18 cellular contexts compared by ENCODE assay signal in the genomic region with DNA sequence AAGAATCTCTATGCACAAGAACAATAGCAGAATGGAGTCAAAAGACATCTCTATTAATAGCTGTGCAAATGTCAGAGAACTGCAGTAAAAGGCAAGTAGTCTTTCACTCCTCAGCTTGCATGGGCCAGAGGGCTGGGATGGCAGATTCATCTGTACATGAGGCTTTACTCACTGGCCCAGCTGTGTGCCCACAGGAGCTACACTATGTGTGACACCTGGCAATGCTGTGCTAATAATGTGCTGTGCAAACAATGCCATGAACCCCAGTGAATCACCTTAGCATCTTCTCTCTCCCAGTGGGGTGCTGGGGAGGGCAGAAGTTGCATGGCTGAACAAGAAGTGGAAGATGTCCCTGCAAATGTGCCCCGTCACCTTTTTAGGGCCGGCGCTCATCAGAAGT.
A peak's percentile ranks its signal among the peaks of the same experiment; 100 is the strongest.
DNase-seq lines count a peak whose midpoint lies in the region; ATAC-seq and TF ChIP-seq lines count a peak whose summit lies in the region.
"Had no signal": no experiment of that assay in that cellular context is flagged by ENCODE, and none has a peak within 500 bp of the region (broad histone marks: within the 10 kb centered on the region; RNA-seq: fewer than 3 reads in every experiment).

No MANE protein-coding gene starts in this region.

- peak; percentile 59 for ATAC-seq in foreskin keratinocyte
- no peak for ATAC-seq in HG02840 (IDR thresholded peaks at IDR 0.05; ENCODE audit: low FRiP score, unreplicated experiment)
- ATAC-seq: HCT116, Right ventricle myocardium inferior had no signal

- no peak overlapping the region for H3K9ac ChIP-seq in Karpas-422 (ENCODE audit: low read length)

- intact Hi-C loops in sigmoid colon (cut with DNase I) = no loop called here

- no peaks in the 10 kb centered on the region for H3K79me2 ChIP-seq in Karpas-422 (ENCODE audit: low read length)

- no peak for TF ChIP-seq EP300 in sigmoid colon (IDR thresholded peaks at IDR 0.05)

- DNase-seq in NCI-H748 (lab: John Stamatoyannopoulos, UW; ENCODE audit: unreplicated experiment) (peak; percentile 84), NCI-H748 treated with DMSO at 0.1 percent for 48 hours (lab: John Stamatoyannopoulos, UW) (no peak), Karpas-422 (no peak), foreskin keratinocyte (no peak), sigmoid colon (no peak), NCI-H526 treated with DMSO at 0.1 percent for 48 hours (lab: John Stamatoyannopoulos, UW) (no peak), KG1 (lab: John Stamatoyannopoulos, UW) (no peak)
- DNase-seq: BE2C; CD4-positive, CD25-positive, alpha-beta regulatory T cell; MM.1S; NCI-H1048; NCI-H1436 treated with DMSO at 0.1 percent for 48 hours; NCI-H2029 treated with DMSO at 0.1 percent for 48 hours; NCI-H2171 treated with DMSO at 0.1 percent for 48 hours; NCI-H524 treated with DMSO at 0.1 percent for 48 hours had no signal

- H3K27me3 ChIP-seq in Karpas-422 (ENCODE audit: low read length) = no peaks in the 10 kb centered on the region
- no peaks in the 10 kb centered on the region for H3K27me3 ChIP-seq in foreskin keratinocyte
- H3K27me3 ChIP-seq in sigmoid colon = no peaks in the 10 kb centered on the region
- H3K27me3 ChIP-seq: BE2C had no signal

- H3K9me2 ChIP-seq in Karpas-422 (replicated peaks; ENCODE audit: insufficient read depth, low read length) = no peaks in the 10 kb centered on the region

- no peaks in the 10 kb centered on the region for H3K9me3 ChIP-seq in Karpas-422 (ENCODE audit: low read length)
- H3K9me3 ChIP-seq in sigmoid colon = no peaks in the 10 kb centered on the region
- H3K9me3 ChIP-seq: BE2C had no signal

- no peak overlapping the region for H3K4me2 ChIP-seq in Karpas-422 (ENCODE audit: low read depth, low read length, poor library complexity, severe bottlenecking)

- no peak overlapping the region for H2AFZ ChIP-seq in Karpas-422 (ENCODE audit: low read length)

- H3K36me3 ChIP-seq in Karpas-422 (ENCODE audit: insufficient read depth, low read length) = no peaks in the 10 kb centered on the region
- H3K36me3 ChIP-seq in sigmoid colon = no peaks in the 10 kb centered on the region
- H3K36me3 ChIP-seq: BE2C had no signal

- no peak overlapping the region for H3K4me3 ChIP-seq in Karpas-422 (ENCODE audit: low read length)
- no peak overlapping the region for H3K4me3 ChIP-seq in sigmoid colon

- H4K20me1 ChIP-seq in Karpas-422 (ENCODE audit: insufficient read depth, low read depth, low read length) = no peaks in the 10 kb centered on the region

- TF ChIP-seq CTCF in foreskin keratinocyte (conservative IDR thresholded peaks at IDR 0.05) = no peak
- no peak for TF ChIP-seq CTCF in sigmoid colon (IDR thresholded peaks at IDR 0.05)

- H3K27ac ChIP-seq in Karpas-422 (ENCODE audit: low read length) = 0 out of 2 replicates have a peak overlapping the region, but pooled peaks have one; percentile 2
- H3K27ac ChIP-seq in foreskin keratinocyte = no peak overlapping the region
- H3K27ac ChIP-seq in sigmoid colon = peak overlapping the region in 3 of 4 donors; percentile 76 to 77 (median 76)

- WGBS in sigmoid colon, 2 donors = 97 to 99% methylated on average over 3 of the region's 3 CpGs

- H3K4me1 ChIP-seq in Karpas-422 (ENCODE audit: low read length) (peaks cover 11% of the 10 kb centered on the region), foreskin keratinocyte (peaks cover 13% of the 10 kb centered on the region), sigmoid colon (peaks cover 0 to 51% (median 36%) of the 10 kb centered on the region in 4 donors)
- H3K4me1 ChIP-seq: BE2C had no signal

- TF ChIP-seq POLR2A in sigmoid colon (IDR thresholded peaks at IDR 0.05) = no peak
